1 cellular context compared by ENCODE assay signal in genomic region chr10:80484677-80485409, GRCh38.
TF ChIP-seq lines count a peak whose summit lies in the region.

No MANE protein-coding gene starts in this region.

TF ChIP-seq in endothelial cell of umbilical vein, 7 proteins besides CTCF, POLR2A, EP300 and RAD21:
- TF ChIP-seq JUN (IDR thresholded peaks at IDR 0.05; ENCODE audit: borderline replicate concordance, insufficient read depth, insufficient read length, low read depth) (no peak), MAX (IDR thresholded peaks at IDR 0.05; ENCODE audit: insufficient read depth, insufficient read length) (no peak), FOS (IDR thresholded peaks at IDR 0.05; ENCODE audit: borderline replicate concordance, insufficient read depth, low read length) (no peak), POLR2AphosphoS5 (IDR thresholded peaks at IDR 0.05; ENCODE audit: insufficient read depth, low read depth, low read length) (no peak), MYC (IDR thresholded peaks at IDR 0.05; ENCODE audit: low read depth, low read length) (no peak), EZH2 (IDR thresholded peaks at IDR 0.05; ENCODE audit: borderline replicate concordance, low read depth, low read length, severe bottlenecking) (no peak), GATA2 (IDR thresholded peaks at IDR 0.05; ENCODE audit: insufficient read depth, insufficient read length, low read depth, low read length) (no peak)
